Comparison of ENCODE assay signal across 2 cellular contexts in the genomic region with DNA sequence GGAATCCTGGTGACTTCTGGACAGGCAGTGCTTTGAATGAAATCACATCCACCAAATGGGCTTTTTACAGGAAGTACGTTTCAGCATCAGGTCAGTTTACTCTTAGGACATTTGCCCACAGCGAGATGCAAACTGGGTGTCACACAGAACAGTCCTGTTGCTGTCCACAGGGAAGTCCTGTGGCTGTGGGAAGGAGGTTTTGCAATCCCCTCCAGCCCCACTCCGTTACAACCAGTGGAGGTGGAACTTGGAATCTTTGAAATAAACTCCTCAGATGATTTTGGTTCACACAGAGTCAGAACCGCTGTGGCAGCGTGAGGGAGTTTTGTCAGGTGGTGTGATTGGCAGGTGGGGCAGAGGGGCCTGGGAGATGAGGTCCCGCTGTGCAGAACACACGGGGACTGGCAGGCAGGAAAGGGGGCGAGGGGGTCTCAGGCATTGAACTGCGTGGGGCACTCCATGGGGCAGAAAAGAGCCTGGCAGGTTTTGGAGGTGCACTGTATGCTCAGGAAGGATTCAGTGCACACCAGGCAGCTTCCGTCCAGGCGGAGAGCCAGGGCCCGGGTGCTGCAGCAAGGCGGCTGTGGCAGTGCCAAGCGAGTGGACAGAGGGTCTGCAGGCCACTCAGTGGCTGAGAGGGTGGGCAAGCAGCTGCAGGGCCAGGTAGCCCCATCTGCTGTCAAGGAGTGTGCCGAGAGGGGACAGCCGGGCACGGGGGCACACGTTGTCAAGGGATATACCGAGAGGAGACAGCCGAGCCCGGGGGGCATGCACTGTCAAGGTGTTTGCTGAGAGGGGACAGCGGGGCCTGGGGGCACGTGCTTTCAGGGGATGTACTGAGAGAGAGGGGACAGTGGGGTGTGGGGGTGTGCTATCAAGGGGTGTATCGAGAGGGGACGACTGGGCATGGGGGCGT.
TF ChIP-seq lines count a peak whose summit lies in the region.

No MANE protein-coding gene starts in this region.

TF ChIP-seq in GM23338, 12 proteins besides CTCF, POLR2A, EP300 and RAD21 (continued from another document and continues in another):
- TF ChIP-seq, protein P1, sequence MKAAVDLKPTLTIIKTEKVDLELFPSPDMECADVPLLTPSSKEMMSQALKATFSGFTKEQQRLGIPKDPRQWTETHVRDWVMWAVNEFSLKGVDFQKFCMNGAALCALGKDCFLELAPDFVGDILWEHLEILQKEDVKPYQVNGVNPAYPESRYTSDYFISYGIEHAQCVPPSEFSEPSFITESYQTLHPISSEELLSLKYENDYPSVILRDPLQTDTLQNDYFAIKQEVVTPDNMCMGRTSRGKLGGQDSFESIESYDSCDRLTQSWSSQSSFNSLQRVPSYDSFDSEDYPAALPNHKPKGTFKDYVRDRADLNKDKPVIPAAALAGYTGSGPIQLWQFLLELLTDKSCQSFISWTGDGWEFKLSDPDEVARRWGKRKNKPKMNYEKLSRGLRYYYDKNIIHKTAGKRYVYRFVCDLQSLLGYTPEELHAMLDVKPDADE (IDR thresholded peaks at IDR 0.05): no peak
- TF ChIP-seq CREB1 (CRISPR knock-in tag; IDR thresholded peaks at IDR 0.05; ENCODE audit: low read depth) (no peak), STAT1 (IDR thresholded peaks at IDR 0.05; ENCODE audit: unreplicated experiment) (no peak), EZH2 (IDR thresholded peaks at IDR 0.05; ENCODE audit: low read depth, unreplicated experiment) (no peak), POLR2AphosphoS5 (IDR thresholded peaks at IDR 0.05; ENCODE audit: low read depth) (no peak)
- TF ChIP-seq, protein P2, sequence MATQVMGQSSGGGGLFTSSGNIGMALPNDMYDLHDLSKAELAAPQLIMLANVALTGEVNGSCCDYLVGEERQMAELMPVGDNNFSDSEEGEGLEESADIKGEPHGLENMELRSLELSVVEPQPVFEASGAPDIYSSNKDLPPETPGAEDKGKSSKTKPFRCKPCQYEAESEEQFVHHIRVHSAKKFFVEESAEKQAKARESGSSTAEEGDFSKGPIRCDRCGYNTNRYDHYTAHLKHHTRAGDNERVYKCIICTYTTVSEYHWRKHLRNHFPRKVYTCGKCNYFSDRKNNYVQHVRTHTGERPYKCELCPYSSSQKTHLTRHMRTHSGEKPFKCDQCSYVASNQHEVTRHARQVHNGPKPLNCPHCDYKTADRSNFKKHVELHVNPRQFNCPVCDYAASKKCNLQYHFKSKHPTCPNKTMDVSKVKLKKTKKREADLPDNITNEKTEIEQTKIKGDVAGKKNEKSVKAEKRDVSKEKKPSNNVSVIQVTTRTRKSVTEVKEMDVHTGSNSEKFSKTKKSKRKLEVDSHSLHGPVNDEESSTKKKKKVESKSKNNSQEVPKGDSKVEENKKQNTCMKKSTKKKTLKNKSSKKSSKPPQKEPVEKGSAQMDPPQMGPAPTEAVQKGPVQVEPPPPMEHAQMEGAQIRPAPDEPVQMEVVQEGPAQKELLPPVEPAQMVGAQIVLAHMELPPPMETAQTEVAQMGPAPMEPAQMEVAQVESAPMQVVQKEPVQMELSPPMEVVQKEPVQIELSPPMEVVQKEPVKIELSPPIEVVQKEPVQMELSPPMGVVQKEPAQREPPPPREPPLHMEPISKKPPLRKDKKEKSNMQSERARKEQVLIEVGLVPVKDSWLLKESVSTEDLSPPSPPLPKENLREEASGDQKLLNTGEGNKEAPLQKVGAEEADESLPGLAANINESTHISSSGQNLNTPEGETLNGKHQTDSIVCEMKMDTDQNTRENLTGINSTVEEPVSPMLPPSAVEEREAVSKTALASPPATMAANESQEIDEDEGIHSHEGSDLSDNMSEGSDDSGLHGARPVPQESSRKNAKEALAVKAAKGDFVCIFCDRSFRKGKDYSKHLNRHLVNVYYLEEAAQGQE (IDR thresholded peaks at IDR 0.05; ENCODE audit: unreplicated experiment): no peak

TF ChIP-seq in SK-N-SH, 30 proteins besides CTCF, POLR2A, EP300 and RAD21 (continued from another document):
- TF ChIP-seq, protein P3, sequence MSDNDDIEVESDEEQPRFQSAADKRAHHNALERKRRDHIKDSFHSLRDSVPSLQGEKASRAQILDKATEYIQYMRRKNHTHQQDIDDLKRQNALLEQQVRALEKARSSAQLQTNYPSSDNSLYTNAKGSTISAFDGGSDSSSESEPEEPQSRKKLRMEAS (IDR thresholded peaks at IDR 0.05; ENCODE audit: low read depth): no peak
TF ChIP-seq in SK-N-SH: peak in this region for 0.
